Comparison of ENCODE assay signal across 1 cellular context in genomic region chr13:30551194-30551593, GRCh38.
TF ChIP-seq lines count a peak whose summit lies in the region.

No MANE protein-coding gene starts in this region.

TF ChIP-seq in GM12878, 131 proteins besides CTCF, POLR2A, EP300 and RAD21 (continued from another document):
- no peak for TF ChIP-seq NKRF (conservative IDR thresholded peaks at IDR 0.05)
- no peak for TF ChIP-seq E2F8 (IDR thresholded peaks at IDR 0.05; ENCODE audit: low read depth, partially characterized antibody)
- TF ChIP-seq SMAD5 (IDR thresholded peaks at IDR 0.05; ENCODE audit: low read depth): no peak
- TF ChIP-seq E4F1 (IDR thresholded peaks at IDR 0.05; ENCODE audit: borderline replicate concordance, partially characterized antibody): no peak
- TF ChIP-seq SKIL (IDR thresholded peaks at IDR 0.05; ENCODE audit: low read depth, poor library complexity, severe bottlenecking): no peak
- no peak for TF ChIP-seq SRF (IDR thresholded peaks at IDR 0.05; ENCODE audit: low read depth in 2 of 2, low read length in 2 of 2)
